In genomic region chr1:77776007-77776725, GRCh38 we compare ENCODE assay signal across 17 cellular contexts. TPM values are rescaled to one million over a fixed set of nuclear protein-coding genes. Genes with fewer than 3 reads are reported as not detected.
DNase-seq lines count a peak whose midpoint lies in the region; ATAC-seq and TF ChIP-seq lines count a peak whose summit lies in the region.
"Had no signal": no experiment of that assay in that cellular context is flagged by ENCODE, and none has a peak within 500 bp of the region (broad histone marks: within the 10 kb centered on the region; RNA-seq: fewer than 3 reads in every experiment).

No MANE protein-coding gene starts in this region.

- peaks cover 17% of the 10 kb centered on the region for H3K79me2 ChIP-seq in HCT116 (ENCODE audit: insufficient read depth, low read length)

- no peak overlapping the region for H3K4me3 Mint-ChIP-seq in mesothelial cell of epicardium
- no peak overlapping the region for H3K4me3 Mint-ChIP-seq in chondrocyte (ENCODE audit: unreplicated experiment)

- no peaks in the 10 kb centered on the region for H3K9me3 Mint-ChIP-seq in mesothelial cell of epicardium
- no peaks in the 10 kb centered on the region for H3K9me3 Mint-ChIP-seq in chondrocyte (ENCODE audit: low read depth)

- H2AFZ ChIP-seq in HCT116 (ENCODE audit: low read depth, low read length, poor library complexity, severe bottlenecking): peak overlapping the region; percentile 98

- no peak for TF ChIP-seq POLR2A in HCT116 (IDR thresholded peaks at IDR 0.05; ENCODE audit: borderline replicate concordance, extremely low read depth, insufficient read depth, insufficient read length)

- intact Hi-C loops in A673 (cut with micrococcal nuclease; ENCODE audit: unreplicated experiment) (no loop called here), HCT116 (cut with micrococcal nuclease) (no loop called here)

- RAD21 ChIA-PET in HCT116 (lab: Charles Lee; ENCODE audit: low non-redundant PET in 1 of 2, low total read pairs in 2 of 2, uncharacterized antibody in 2 of 2, unreplicated experiment in 2 of 2): no interaction called here

- H3K36me3 ChIP-seq in A673 (ENCODE audit: insufficient read depth, low read length, poor library complexity, severe bottlenecking) (no peaks in the 10 kb centered on the region), HCT116 (ENCODE audit: control insufficient read depth in 1 of 2, insufficient read depth in 2 of 2, low read length in 2 of 2) (no peaks in the 10 kb centered on the region)
- H3K36me3 ChIP-seq: SJSA1 had no signal

- H3K27ac Mint-ChIP-seq in mesothelial cell of epicardium: peak overlapping the region; percentile 85
- no peak overlapping the region for H3K27ac Mint-ChIP-seq in chondrocyte (ENCODE audit: unreplicated experiment)

- ATAC-seq in HCT116: no peak
- ATAC-seq in HG03159 (IDR thresholded peaks at IDR 0.05; ENCODE audit: unreplicated experiment): no peak

- no peaks in the 10 kb centered on the region for H3K9me2 ChIP-seq in HCT116 (ENCODE audit: insufficient read depth)

- TF ChIP-seq CTCF in A673 (conservative IDR thresholded peaks at IDR 0.05; ENCODE audit: low read depth, low read length): no peak
- no peak for TF ChIP-seq CTCF in HCT116 (IDR thresholded peaks at IDR 0.05 in 2 of 3, conservative IDR thresholded peaks at IDR 0.05 in 1 of 3; ENCODE audit: borderline replicate concordance in 1 of 3, insufficient read depth in 1 of 3, low read depth in 2 of 3, low read length in 2 of 3)
- TF ChIP-seq CTCF in epithelial cell of proximal tubule (conservative IDR thresholded peaks at IDR 0.05; ENCODE audit: low read depth, low read length): no peak
- TF ChIP-seq CTCF in mesothelial cell of epicardium (IDR thresholded peaks at IDR 0.05; ENCODE audit: unreplicated experiment): no peak
- TF ChIP-seq CTCF in chondrocyte (IDR thresholded peaks at IDR 0.05): no peak

- no peaks in the 10 kb centered on the region for H3K36me3 Mint-ChIP-seq in mesothelial cell of epicardium
- no peaks in the 10 kb centered on the region for H3K36me3 Mint-ChIP-seq in chondrocyte (ENCODE audit: low read depth)

- CTCF ChIA-PET in A673 (lab: Charles Lee): interaction anchor here (0.6 kb wide), 1 partner anchor 158 kb away, joined by 4 read pairs; no protein-coding TSS in a partner anchor
- CTCF ChIA-PET in HCT116 (lab: Charles Lee): no interaction called here

- no peak overlapping the region for H3K4me2 ChIP-seq in HCT116 (ENCODE audit: low read length)
- H3K4me2 ChIP-seq: KMS-11 had no signal

- H3K27ac ChIP-seq in A673 (ENCODE audit: low read depth, low read length, poor library complexity, severe bottlenecking) (peak overlapping the region; percentile 32), HCT116 (ENCODE audit: low read depth, low read length) (no peak overlapping the region)
- H3K27ac ChIP-seq: 22Rv1, KMS-11, SJSA1 had no signal

- H3K27me3 Mint-ChIP-seq in mesothelial cell of epicardium (ENCODE audit: low read depth): no peaks in the 10 kb centered on the region
- H3K27me3 Mint-ChIP-seq in chondrocyte (ENCODE audit: low read depth): no peaks in the 10 kb centered on the region

- no TSS peak for BruUV-seq in A673 (replicated peaks; lab: Mats Ljungman, UMichigan)
- BruUV-seq in HCT116 (replicated peaks; lab: Mats Ljungman, UMichigan): no TSS peak

- no peaks in the 10 kb centered on the region for H3K27me3 ChIP-seq in A673 (replicated peaks; ENCODE audit: insufficient read depth, low read depth, low read length, poor library complexity)
- no peaks in the 10 kb centered on the region for H3K27me3 ChIP-seq in HCT116 (ENCODE audit: insufficient read depth, low read length)
- H3K27me3 ChIP-seq: SJSA1 had no signal

- H3K4me3 ChIP-seq in A673 (ENCODE audit: low read depth, low read length, poor library complexity, severe bottlenecking): no peak overlapping the region
- no peak overlapping the region for H3K4me3 ChIP-seq in HCT116 (replicated peaks in 1 of 2; ENCODE audit: low read depth in 1 of 2, low read length in 2 of 2)
- peak overlapping the region; percentile 3 for H3K4me3 ChIP-seq in epithelial cell of proximal tubule (ENCODE audit: low read depth, low read length)
- H3K4me3 ChIP-seq: SJSA1 had no signal

- peak; percentile 51 for DNase-seq in A673 (ENCODE audit: low spot score)
- no peak for DNase-seq in HCT116 (ENCODE audit: low read depth, low spot score)
- DNase-seq in epithelial cell of proximal tubule (ENCODE audit: low read depth): peak; percentile 74
- DNase-seq in mesothelial cell of epicardium (ENCODE audit: low spot score in 2 of 2, unreplicated experiment in 2 of 2): no peak
- DNase-seq in SKM-1 treated with dmso at 0.1 percent for 144 hours (lab: John Stamatoyannopoulos, UW; ENCODE audit: unreplicated experiment): no peak
- DNase-seq in activated effector memory CD4-positive, alpha-beta T cell treated with anti-CD3 and anti-CD28 coated beads, Interleukin-2, amount 50 U/mL, for 16 hours: no peak
- no peak for DNase-seq in chondrocyte (ENCODE audit: low spot score)
- DNase-seq: DMS79 treated with DMSO at 0.1 percent for 48 hours; GF-D8; NCI-H1092; NCI-H2227 treated with DMSO at 0.1 percent for 48 hours; NCI-H526; NK-92 treated with Interleukin-12 subunit alpha and Interleukin-12 subunit beta, amount 100 ng/mL, for 24 hours had no signal

- H3K4me1 ChIP-seq in A673 (ENCODE audit: insufficient read depth, low read length, poor library complexity, severe bottlenecking) (peaks cover 14% of the 10 kb centered on the region), HCT116 (ENCODE audit: control insufficient read depth in 1 of 2, insufficient read depth in 2 of 2, low read length in 2 of 2) (peaks cover 6 to 14% of the 10 kb centered on the region in 2 experiments; a peak in 3 of 4 replicates)

- H3K9ac ChIP-seq in HCT116 (ENCODE audit: low read length): no peak overlapping the region
- H3K9ac ChIP-seq: KMS-11 had no signal

- H3K9me3 ChIP-seq in A673 (ENCODE audit: low read depth, low read length, poor library complexity, severe bottlenecking) (no peaks in the 10 kb centered on the region), HCT116 (ENCODE audit: control insufficient read depth in 1 of 2, insufficient read depth in 1 of 2, low read depth in 1 of 2, low read length in 2 of 2) (no peaks in the 10 kb centered on the region)
- H3K9me3 ChIP-seq: SJSA1 had no signal

- no peaks in the 10 kb centered on the region for H4K20me1 ChIP-seq in HCT116 (ENCODE audit: insufficient read depth)

- no peak for TF ChIP-seq RAD21 in HCT116 (IDR thresholded peaks at IDR 0.05; ENCODE audit: low read depth)

- H3K4me1 Mint-ChIP-seq in mesothelial cell of epicardium (peaks cover 24% of the 10 kb centered on the region), chondrocyte (ENCODE audit: low read depth) (peaks cover 21% of the 10 kb centered on the region)

- POLR2A ChIA-PET in A673 (lab: Charles Lee; ENCODE audit: low non-redundant PET): interaction anchor here (0.5 to 0.7 kb wide), 2 partner anchors 29 to 209 kb away, joined by 4 to 9 read pairs; no protein-coding TSS in a partner anchor
- POLR2A ChIA-PET in HCT116 (lab: Charles Lee): no interaction called here

TF ChIP-seq in HCT116, 20 proteins besides CTCF, POLR2A, EP300 and RAD21:
- no peak for TF ChIP-seq EZH2phosphoT487 (IDR thresholded peaks at IDR 0.05; ENCODE audit: borderline replicate concordance)
- no peak for TF ChIP-seq TCF7L2 (IDR thresholded peaks at IDR 0.05; ENCODE audit: borderline replicate concordance, extremely low read depth, insufficient read depth, insufficient read length)
- TF ChIP-seq EZH2 (IDR thresholded peaks at IDR 0.05): no peak
- no peak for TF ChIP-seq ELF1 (IDR thresholded peaks at IDR 0.05; ENCODE audit: borderline replicate concordance, low read depth)

RNA-seq across cellular contexts. Expression of gene MIGA1, which starts 3.3 kb away (rescaled TPM):
- total RNA-seq in A673 (2021) (13.8 and 14.1 TPM in 2 replicates), HCT116 (2021; ENCODE audit: unreplicated experiment) (9.6 TPM), epithelial cell of proximal tubule (7.9 and 8.9 TPM in 2 replicates), mesothelial cell of epicardium (18.9 to 19.8 TPM (median 19.2 TPM) in 3 replicates), chondrocyte (18.6 to 25.6 TPM (median 19.1 TPM) in 3 replicates)
- 2.7 and 3.0 TPM in 2 replicates for polyA plus RNA-seq in HCT116 (2012)

RNA-seq across cellular contexts. Expression of gene USP33, which starts 16.5 kb away (rescaled TPM):
- total RNA-seq in A673 (2021): 90.9 and 103 TPM in 2 replicates
- 46.1 TPM for total RNA-seq in HCT116 (2021; ENCODE audit: unreplicated experiment)
- polyA plus RNA-seq in HCT116 (2012): 12.4 and 15.2 TPM in 2 replicates
- total RNA-seq in epithelial cell of proximal tubule: 41.1 and 44.1 TPM in 2 replicates
- 73.5 to 77.7 TPM (median 76.6 TPM) in 3 replicates for total RNA-seq in mesothelial cell of epicardium
- total RNA-seq in chondrocyte: 38.8 to 48.6 TPM (median 41.7 TPM) in 3 replicates

Comparison
In these comparisons a context has a peak if more than half of its experiments do, and no peak if none do; other contexts are left out.
1. DNase-seq: peak in A673 (single experiment) and epithelial cell of proximal tubule (single experiment); none in HCT116 (single experiment), mesothelial cell of epicardium (0 of 2), SKM-1 treated with dmso at 0.1 percent for 144 hours (single experiment), activated effector memory CD4-positive, alpha-beta T cell treated with anti-CD3 and anti-CD28 coated beads, Interleukin-2, amount 50 U/mL, for 16 hours (single experiment) and chondrocyte (single experiment).